In the genomic region with DNA sequence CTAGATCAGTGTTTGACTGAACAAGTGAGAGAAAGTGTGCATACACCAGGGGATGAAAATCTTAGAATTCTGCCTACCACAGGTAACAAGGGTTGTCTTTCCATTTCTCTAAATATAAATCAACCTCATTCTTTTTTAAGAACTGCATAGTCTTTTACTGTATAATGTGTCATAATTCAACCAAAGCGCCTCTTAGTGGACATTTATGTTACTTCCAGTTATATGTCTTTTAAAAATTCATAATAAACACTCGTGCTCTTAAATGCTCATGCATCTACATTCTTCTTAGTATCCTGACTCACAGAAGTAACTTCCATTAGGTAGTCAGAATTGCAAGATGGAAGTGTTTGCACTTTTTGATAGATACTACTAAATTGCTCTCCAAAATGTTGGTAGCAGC, we compare ENCODE assay signal across 8 cellular contexts.
DNase-seq lines count a peak whose midpoint lies in the region; ATAC-seq and TF ChIP-seq lines count a peak whose summit lies in the region.

No MANE protein-coding gene starts in this region.

- no peak overlapping the region for H3K9ac ChIP-seq in smooth muscle cell (ENCODE audit: low read depth)
- H3K9ac ChIP-seq in mesendoderm (ENCODE audit: low read length): no peak overlapping the region

- peaks cover 5% of the 10 kb centered on the region for H3K36me3 Mint-ChIP-seq in effector memory CD8-positive, alpha-beta T cell (ENCODE audit: insufficient read depth)

- no peaks in the 10 kb centered on the region for H4K20me1 ChIP-seq in smooth muscle cell (ENCODE audit: low read depth)

- H3K79me2 ChIP-seq in smooth muscle cell (ENCODE audit: low read depth): no peaks in the 10 kb centered on the region
- H3K79me2 ChIP-seq in mesendoderm (ENCODE audit: control insufficient read depth, insufficient read depth, low read length): no peaks in the 10 kb centered on the region

- H2AK5ac ChIP-seq in mesendoderm (ENCODE audit: low read length): no peak overlapping the region

- H3K36me3 ChIP-seq in heart left ventricle (no peaks in the 10 kb centered on the region), smooth muscle cell (ENCODE audit: low read depth) (no peaks in the 10 kb centered on the region), mesendoderm (ENCODE audit: control insufficient read depth, insufficient read depth, low read length) (no peaks in the 10 kb centered on the region)

- no peaks in the 10 kb centered on the region for H3K9me3 Mint-ChIP-seq in effector memory CD8-positive, alpha-beta T cell

- H3K4me3 Mint-ChIP-seq in effector memory CD8-positive, alpha-beta T cell: no peak overlapping the region

- H3K56ac ChIP-seq in mesendoderm (ENCODE audit: low read length): no peak overlapping the region

- H3K4me3 ChIP-seq in heart left ventricle (no peak overlapping the region), smooth muscle cell (no peak overlapping the region), mesendoderm (ENCODE audit: low read length) (no peak overlapping the region)

- no peak overlapping the region for H3K18ac ChIP-seq in mesendoderm (ENCODE audit: low read length)

- H3K4me2 ChIP-seq in smooth muscle cell (no peak overlapping the region), mesendoderm (ENCODE audit: low read length) (no peak overlapping the region)

- TF ChIP-seq POLR2A in heart left ventricle (IDR thresholded peaks at IDR 0.05): no peak
- no peak for TF ChIP-seq POLR2A in GM18505 (IDR thresholded peaks at IDR 0.05; ENCODE audit: borderline replicate concordance, extremely low read depth, insufficient read depth, insufficient read length)

- H2BK120ac ChIP-seq in mesendoderm (ENCODE audit: low read depth, low read length): no peak overlapping the region

- DNase-seq in heart left ventricle (no peak), left cardiac atrium (no peak), NCI-H526 treated with DMSO at 0.1 percent for 48 hours (lab: John Stamatoyannopoulos, UW) (peak; percentile 9), smooth muscle cell (lab: John Stamatoyannopoulos, UW; ENCODE audit: unreplicated experiment) (no peak), mesendoderm (no peak), iPS-NIHi11 (ENCODE audit: low spot score) (no peak)
- no peak for DNase-seq in effector memory CD8-positive, alpha-beta T cell

- no peaks in the 10 kb centered on the region for H3F3A ChIP-seq in smooth muscle cell (ENCODE audit: low read depth)

- ATAC-seq in heart left ventricle (peak in 1 of 4 donors; percentile 23), left cardiac atrium (no peak), GM18505 (IDR thresholded peaks at IDR 0.05; ENCODE audit: unreplicated experiment) (no peak)
- ATAC-seq in effector memory CD8-positive, alpha-beta T cell (replicated peaks): peak; percentile 62

- H3K4me1 Mint-ChIP-seq in effector memory CD8-positive, alpha-beta T cell (ENCODE audit: low read depth in 2 of 2): peaks cover 11 to 15% of the 10 kb centered on the region in 2 donors

- H3K27me3 Mint-ChIP-seq in effector memory CD8-positive, alpha-beta T cell: peaks cover 0 to 9% of the 10 kb centered on the region in 2 donors

- no peak overlapping the region for H2BK5ac ChIP-seq in mesendoderm (ENCODE audit: low read length)

- no peak overlapping the region for H2AFZ ChIP-seq in smooth muscle cell (ENCODE audit: low read depth)

- no peak overlapping the region for H3K27ac ChIP-seq in heart left ventricle
- no peak overlapping the region for H3K27ac ChIP-seq in smooth muscle cell (ENCODE audit: low read depth)
- no peak overlapping the region for H3K27ac ChIP-seq in mesendoderm (ENCODE audit: low read depth, low read length)

- TF ChIP-seq CTCF in heart left ventricle (IDR thresholded peaks at IDR 0.05) (peak; percentile 13 to 62 (median 37)), smooth muscle cell (IDR thresholded peaks at IDR 0.05; ENCODE audit: borderline replicate concordance, insufficient read depth, poor library complexity, severe bottlenecking) (peak; percentile 50)

- no peak overlapping the region for H3K23ac ChIP-seq in mesendoderm (ENCODE audit: low read length)

- no peak overlapping the region for H4K8ac ChIP-seq in mesendoderm (ENCODE audit: low read depth, low read length)

- H3K9me3 ChIP-seq in heart left ventricle: no peaks in the 10 kb centered on the region
- no peaks in the 10 kb centered on the region for H3K9me3 ChIP-seq in smooth muscle cell (replicated peaks; ENCODE audit: low read depth)

- intact Hi-C loops in heart left ventricle (cut with DNase I) (loop anchor here (2.0 to 10.0 kb wide), 7 partner anchors 83 to 226 kb away; no protein-coding TSS in a partner anchor), left cardiac atrium (cut with DNase I) (loop anchor here (5.0 to 10.0 kb wide), 3 partner anchors 73 to 226 kb away; no protein-coding TSS in a partner anchor)

- no peak overlapping the region for H2BK15ac ChIP-seq in mesendoderm (replicated peaks; ENCODE audit: low read depth)

- peaks cover 0 to 23% (median 0%) of the 10 kb centered on the region in 12 donors for H3K4me1 ChIP-seq in heart left ventricle
- H3K4me1 ChIP-seq in smooth muscle cell (ENCODE audit: low read depth): no peaks in the 10 kb centered on the region
- peaks cover 20% of the 10 kb centered on the region for H3K4me1 ChIP-seq in mesendoderm (ENCODE audit: control insufficient read depth, low read depth, low read length)

- no peak overlapping the region for H3K27ac Mint-ChIP-seq in effector memory CD8-positive, alpha-beta T cell

- no peaks in the 10 kb centered on the region for H3K79me1 ChIP-seq in mesendoderm (ENCODE audit: low read length)

- no peak overlapping the region for H4K5ac ChIP-seq in mesendoderm (ENCODE audit: low read length)

- H3K27me3 ChIP-seq in heart left ventricle (no peaks in the 10 kb centered on the region), smooth muscle cell (ENCODE audit: low read depth) (no peaks in the 10 kb centered on the region), mesendoderm (ENCODE audit: insufficient read depth, low read length, poor library complexity) (no peaks in the 10 kb centered on the region)

- no peak overlapping the region for H3K4ac ChIP-seq in mesendoderm (ENCODE audit: low read depth, low read length)

- WGBS in heart left ventricle, 4 donors: 50 to 61% (median 55%) methylated on average over 2 of the region's 2 CpGs
- 53% methylated on average over 2 of the region's 2 CpGs for WGBS in smooth muscle cell (ENCODE audit: low lambda C conversion rate)
- WGBS in mesendoderm (ENCODE audit: extremely low coverage, insufficient coverage, low lambda C conversion rate): no CpG with 5 or more reads among the region's 2 CpGs
